8 cellular contexts compared by ENCODE assay signal in the genomic region with DNA sequence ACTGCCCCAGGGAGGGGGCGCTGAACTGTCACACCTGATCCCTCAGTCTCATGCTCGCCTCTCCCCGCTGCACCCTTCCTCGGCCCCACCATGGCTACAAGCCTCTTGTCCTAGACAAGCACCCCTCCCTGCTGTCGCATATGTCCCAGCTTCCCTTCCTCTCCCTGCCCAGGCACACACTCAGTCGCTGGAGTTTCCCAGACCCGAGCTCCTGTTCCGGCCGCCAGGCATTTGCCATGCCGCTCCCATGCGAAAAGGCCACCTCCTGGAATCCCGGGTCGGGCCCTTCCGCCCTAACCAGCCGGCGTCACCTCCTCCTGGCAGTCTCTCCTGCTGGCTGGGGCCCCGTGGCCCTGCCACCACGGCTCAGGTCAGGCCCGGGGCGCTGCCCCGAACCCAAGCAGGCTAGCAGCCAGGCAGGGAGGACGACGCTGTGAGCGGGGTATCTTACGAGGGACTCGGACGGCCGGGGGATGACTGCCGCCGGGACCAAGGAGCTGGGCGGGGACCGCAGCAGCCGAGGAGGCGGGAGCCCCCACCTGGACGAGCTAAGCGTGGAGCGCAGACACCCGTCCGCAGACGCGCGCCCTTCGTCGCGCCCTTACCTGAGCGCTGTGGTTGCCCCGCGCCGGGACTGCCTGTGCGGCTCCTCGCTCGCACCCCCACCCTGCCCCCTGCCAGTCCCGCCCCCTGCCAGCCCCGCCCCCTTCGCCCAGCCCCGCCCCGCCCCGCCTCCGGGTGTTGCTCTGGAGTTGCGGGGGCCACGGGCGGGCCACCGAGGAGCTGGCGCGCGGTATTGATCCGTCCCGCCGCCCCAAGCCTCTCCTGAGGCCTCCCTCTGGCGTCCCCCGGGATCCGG. TPM values are rescaled to one million over a fixed set of nuclear protein-coding genes. Genes with fewer than 3 reads are reported as not detected.
DNase-seq lines count a peak whose midpoint lies in the region; ATAC-seq and TF ChIP-seq lines count a peak whose summit lies in the region.

ALS2CL (minus strand) TSS at position 642 of the 859 bp plus-strand sequence. CDS start 4,239 bp downstream, outside the sequence.

- peak; percentile 78 for ATAC-seq in activated CD8-positive, alpha-beta memory T cell treated with anti-CD3 and anti-CD28 coated beads, Interleukin-2, amount 10 ng/mL, durations not matched to agents 7 days and 5 days
- peak; percentile 71 for ATAC-seq in stimulated activated effector memory CD8-positive, alpha-beta T cell treated with anti-CD3 and anti-CD28 coated beads, Interleukin-12 subunit alpha, Interleukin-12 subunit beta, amount 100 ng/mL, for 72 hours
- ATAC-seq in HG03521 (IDR thresholded peaks at IDR 0.05; ENCODE audit: unreplicated experiment) (no peak), GM19467 (IDR thresholded peaks at IDR 0.05; ENCODE audit: unreplicated experiment) (no peak)

- TF ChIP-seq CTCF in endodermal cell (conservative IDR thresholded peaks at IDR 0.05): no peak

- CTCF ChIA-PET in activated CD8-positive, alpha-beta memory T cell treated with anti-CD3 and anti-CD28 coated beads, Interleukin-2, amount 10 ng/mL, durations not matched to agents 7 days and 5 days (lab: Charles Lee): interaction anchor here (0.9 to 1.5 kb wide), 4 partner anchors 154 to 222 kb away, joined by 3 to 7 read pairs (median 4); no protein-coding TSS in a partner anchor

- H3K36me3 Mint-ChIP-seq in activated CD8-positive, alpha-beta memory T cell treated with anti-CD3 and anti-CD28 coated beads, Interleukin-2, amount 10 ng/mL, durations not matched to agents 7 days and 5 days: no peaks in the 10 kb centered on the region
- H3K36me3 Mint-ChIP-seq in endodermal cell (ENCODE audit: low read depth): no peaks in the 10 kb centered on the region
- H3K36me3 Mint-ChIP-seq in stimulated activated effector memory CD8-positive, alpha-beta T cell treated with anti-CD3 and anti-CD28 coated beads, Interleukin-12 subunit alpha, Interleukin-12 subunit beta, amount 100 ng/mL, for 72 hours: no peaks in the 10 kb centered on the region

- H3K4me1 Mint-ChIP-seq in activated CD8-positive, alpha-beta memory T cell treated with anti-CD3 and anti-CD28 coated beads, Interleukin-2, amount 10 ng/mL, durations not matched to agents 7 days and 5 days: peaks cover 19% of the 10 kb centered on the region
- peaks cover 5% of the 10 kb centered on the region for H3K4me1 Mint-ChIP-seq in endodermal cell
- H3K4me1 Mint-ChIP-seq in stimulated activated effector memory CD8-positive, alpha-beta T cell treated with anti-CD3 and anti-CD28 coated beads, Interleukin-12 subunit alpha, Interleukin-12 subunit beta, amount 100 ng/mL, for 72 hours: peaks cover 32% of the 10 kb centered on the region

- no peaks in the 10 kb centered on the region for H3K9me3 Mint-ChIP-seq in activated CD8-positive, alpha-beta memory T cell treated with anti-CD3 and anti-CD28 coated beads, Interleukin-2, amount 10 ng/mL, durations not matched to agents 7 days and 5 days (ENCODE audit: low read depth)
- H3K9me3 Mint-ChIP-seq in endodermal cell: no peaks in the 10 kb centered on the region
- H3K9me3 Mint-ChIP-seq in stimulated activated effector memory CD8-positive, alpha-beta T cell treated with anti-CD3 and anti-CD28 coated beads, Interleukin-12 subunit alpha, Interleukin-12 subunit beta, amount 100 ng/mL, for 72 hours: no peaks in the 10 kb centered on the region

- no peaks in the 10 kb centered on the region for H3K4me1 ChIP-seq in endodermal cell (ENCODE audit: control insufficient read depth, insufficient read depth, low read length)
- H3K4me1 ChIP-seq in muscle layer of colon (ENCODE audit: insufficient read depth, low read length): peaks cover 38% of the 10 kb centered on the region

- no peak within 1 kb of the TSS for H3K27ac Mint-ChIP-seq in activated CD8-positive, alpha-beta memory T cell treated with anti-CD3 and anti-CD28 coated beads, Interleukin-2, amount 10 ng/mL, durations not matched to agents 7 days and 5 days
- peak within 1 kb of the TSS; percentile 88 for H3K27ac Mint-ChIP-seq in endodermal cell
- H3K27ac Mint-ChIP-seq in stimulated activated effector memory CD8-positive, alpha-beta T cell treated with anti-CD3 and anti-CD28 coated beads, Interleukin-12 subunit alpha, Interleukin-12 subunit beta, amount 100 ng/mL, for 72 hours: peak within 1 kb of the TSS; percentile 40

- H3K27me3 Mint-ChIP-seq in activated CD8-positive, alpha-beta memory T cell treated with anti-CD3 and anti-CD28 coated beads, Interleukin-2, amount 10 ng/mL, durations not matched to agents 7 days and 5 days: peaks cover 18% of the 10 kb centered on the region
- peaks cover 24% of the 10 kb centered on the region for H3K27me3 Mint-ChIP-seq in endodermal cell (ENCODE audit: insufficient read depth)

- H3K9ac ChIP-seq in endodermal cell (ENCODE audit: extremely low read depth, low read length, poor library complexity, severe bottlenecking): peak within 1 kb of the TSS; percentile 49
- H3K9ac ChIP-seq in muscle layer of colon (ENCODE audit: low read length): no peak within 1 kb of the TSS

- peaks cover 11% of the 10 kb centered on the region for H3K27me3 ChIP-seq in endodermal cell (ENCODE audit: control insufficient read depth, insufficient read depth, low read length, poor library complexity, severe bottlenecking)
- no peaks in the 10 kb centered on the region for H3K27me3 ChIP-seq in muscle layer of colon (ENCODE audit: control insufficient read depth in 1 of 2, insufficient read depth in 2 of 2, low read length in 2 of 2)

- H3K36me3 ChIP-seq in endodermal cell (ENCODE audit: control insufficient read depth, insufficient read depth, low read length) (no peaks in the 10 kb centered on the region), muscle layer of colon (ENCODE audit: insufficient read depth, low read length) (no peaks in the 10 kb centered on the region)

- DNase-seq in CMK (ENCODE audit: low read depth): peak; percentile 61
- DNase-seq in Kasumi-1 (lab: John Stamatoyannopoulos, UW): peak; percentile 21 to 47
- peak; percentile 61 for DNase-seq in activated CD8-positive, alpha-beta memory T cell treated with anti-CD3 and anti-CD28 coated beads, Interleukin-2, amount 10 ng/mL, durations not matched to agents 7 days and 5 days
- peak; percentile 90 for DNase-seq in endodermal cell
- DNase-seq in stimulated activated effector memory CD8-positive, alpha-beta T cell treated with anti-CD3 and anti-CD28 coated beads, Interleukin-12 subunit alpha, Interleukin-12 subunit beta, amount 100 ng/mL, for 72 hours (ENCODE audit: low spot score in 2 of 2): peak; percentile 50 to 74

- H3K27ac ChIP-seq in endodermal cell (ENCODE audit: low read depth, low read length) (no peak within 1 kb of the TSS), muscle layer of colon (ENCODE audit: low read depth, low read length) (no peak within 1 kb of the TSS)

- H3K4me3 Mint-ChIP-seq in activated CD8-positive, alpha-beta memory T cell treated with anti-CD3 and anti-CD28 coated beads, Interleukin-2, amount 10 ng/mL, durations not matched to agents 7 days and 5 days: peak within 1 kb of the TSS; percentile 65
- peak within 1 kb of the TSS; percentile 64 for H3K4me3 Mint-ChIP-seq in endodermal cell
- H3K4me3 Mint-ChIP-seq in stimulated activated effector memory CD8-positive, alpha-beta T cell treated with anti-CD3 and anti-CD28 coated beads, Interleukin-12 subunit alpha, Interleukin-12 subunit beta, amount 100 ng/mL, for 72 hours: peak within 1 kb of the TSS; percentile 75

- H3K9me3 ChIP-seq in endodermal cell (ENCODE audit: control insufficient read depth, low read length): no peaks in the 10 kb centered on the region
- H3K9me3 ChIP-seq in muscle layer of colon (ENCODE audit: low read length): no peaks in the 10 kb centered on the region

- peak within 1 kb of the TSS; percentile 83 for H3K4me3 ChIP-seq in endodermal cell (ENCODE audit: low read length)
- H3K4me3 ChIP-seq in muscle layer of colon (ENCODE audit: low read depth in 1 of 2, low read length in 2 of 2): peak within 1 kb of the TSS; percentile 68 to 72

- 3% methylated on average over 18 to 69 of the region's 72 CpGs for WGBS in endodermal cell (ENCODE audit: insufficient coverage in 1 of 2, insufficient read length in 1 of 2), 2 experiments

RNA-seq across cellular contexts. Expression of gene ALS2CL, which starts in this region (rescaled TPM):
- total RNA-seq in activated CD8-positive, alpha-beta memory T cell treated with anti-CD3 and anti-CD28 coated beads, Interleukin-2, amount 10 ng/mL, durations not matched to agents 7 days and 5 days: under 1 TPM; 0.09 to 0.58 TPM
- 10 to 100 TPM in 1 of 2 donors, 1 to 10 TPM in 1; 8.9 to 20.8 TPM for total RNA-seq in endodermal cell
- polyA plus RNA-seq in endodermal cell (2013, experiment 1 of 2): 2.4 TPM
- 1.6 TPM for polyA plus RNA-seq in endodermal cell (2013, experiment 2 of 2)

Comparison
In these comparisons a context has a peak if more than half of its experiments do, and no peak if none do; other contexts are left out.
1. RNA of gene ALS2CL (total RNA-seq): 8.9 to 20.8 TPM in endodermal cell; 0.09 to 0.58 TPM in activated CD8-positive, alpha-beta memory T cell treated with anti-CD3 and anti-CD28 coated beads, Interleukin-2, amount 10 ng/mL, durations not matched to agents 7 days and 5 days; every median in the first group is over 4 times any median in the second.
2. Peak in DNase-seq and ATAC-seq in activated CD8-positive, alpha-beta memory T cell treated with anti-CD3 and anti-CD28 coated beads, Interleukin-2, amount 10 ng/mL, durations not matched to agents 7 days and 5 days; RNA of the gene not detected or under 1 TPM.
3. DNase-seq: peak in every context shown above with its lines; median percentile 90 in endodermal cell; 62 in stimulated activated effector memory CD8-positive, alpha-beta T cell treated with anti-CD3 and anti-CD28 coated beads, Interleukin-12 subunit alpha, Interleukin-12 subunit beta, amount 100 ng/mL, for 72 hours; 61 in CMK; 61 in activated CD8-positive, alpha-beta memory T cell treated with anti-CD3 and anti-CD28 coated beads, Interleukin-2, amount 10 ng/mL, durations not matched to agents 7 days and 5 days; 34 in Kasumi-1.
4. Peak in every context shown above with its lines, with median percentiles within 50 percentile points of each other: H3K4me3 Mint-ChIP-seq.